ENCODE assay signal across 14 cellular contexts in the genomic region with DNA sequence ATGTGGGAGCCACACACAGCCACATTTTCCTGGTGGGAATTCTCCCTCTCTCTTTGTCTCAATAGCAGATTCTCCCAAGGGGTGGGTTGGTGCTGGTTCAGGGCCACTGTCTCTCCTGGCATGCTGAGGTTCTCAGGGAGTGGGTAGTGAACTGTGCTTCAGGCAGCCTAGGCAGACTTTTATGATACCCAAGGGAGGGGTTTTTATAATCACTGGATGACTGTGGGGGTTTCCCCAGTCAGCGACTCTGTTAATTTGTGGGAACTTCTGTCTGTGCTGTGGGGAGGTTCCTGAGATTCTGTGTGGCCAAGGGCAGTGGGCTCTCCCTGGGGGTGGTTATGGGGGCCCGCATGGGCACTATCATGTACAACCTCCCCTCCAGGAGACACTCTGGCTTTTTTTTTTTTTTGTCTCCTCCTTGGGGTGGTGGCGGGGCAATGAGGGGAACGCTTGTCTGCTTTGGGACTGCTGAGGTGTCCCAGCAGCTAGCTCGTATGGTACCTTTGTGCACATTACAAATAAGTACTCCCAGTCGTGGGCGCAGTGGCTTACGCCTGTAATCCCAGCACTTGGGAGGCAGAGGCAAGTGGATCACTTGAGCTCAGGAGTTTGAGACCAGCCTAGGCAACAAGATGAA. TPM values are rescaled to one million over a fixed set of nuclear protein-coding genes. Genes with fewer than 3 reads are reported as not detected.
DNase-seq lines count a peak whose midpoint lies in the region; ATAC-seq and TF ChIP-seq lines count a peak whose summit lies in the region.
"Had no signal": no experiment of that assay in that cellular context is flagged by ENCODE, and none has a peak within 500 bp of the region (broad histone marks: within the 10 kb centered on the region; RNA-seq: fewer than 3 reads in every experiment).

No MANE protein-coding gene starts in this region.

- CTCF ChIA-PET in PC-3 (lab: Charles Lee) = no interaction called here

- H3K27ac ChIP-seq in PC-3 (ENCODE audit: low read length) = no peak overlapping the region
- H3K27ac ChIP-seq: coronary artery, esophagus squamous epithelium had no signal

- H2AFZ ChIP-seq in PC-3 (ENCODE audit: low read length) = no peak overlapping the region

- peaks cover 5% of the 10 kb centered on the region; the same call in 1 of the 2 replicates for H4K20me1 ChIP-seq in PC-3 (ENCODE audit: low read length)

- no peaks in the 10 kb centered on the region for H3K9me3 ChIP-seq in PC-3 (ENCODE audit: low read length)
- H3K9me3 ChIP-seq: esophagus squamous epithelium had no signal

- H3K4me3 ChIP-seq in PC-3 (ENCODE audit: low read length) = no peak overlapping the region
- H3K4me3 ChIP-seq: coronary artery, esophagus squamous epithelium had no signal

- H3K4me1 ChIP-seq in PC-3 (ENCODE audit: insufficient read depth, low read length) = peaks cover 14% of the 10 kb centered on the region

- H3K79me2 ChIP-seq in PC-3 (ENCODE audit: low read length) = peaks cover 65% of the 10 kb centered on the region

- no TSS peak for BruUV-seq in PC-3 (replicated peaks; lab: Mats Ljungman, UMichigan)

- no peak overlapping the region for H3K4me3 Mint-ChIP-seq in natural killer cell treated with Interleukin-12 subunit alpha and Interleukin-12 subunit beta and Interleukin-15 and Interleukin-18, amount 100 ng/mL, for 72 hours
- H3K4me3 Mint-ChIP-seq in natural killer cell (no peak overlapping the region), chondrocyte (ENCODE audit: unreplicated experiment) (no peak overlapping the region)
- no peak overlapping the region for H3K4me3 Mint-ChIP-seq in stimulated activated effector memory CD8-positive, alpha-beta T cell treated with anti-CD3 and anti-CD28 coated beads, Interleukin-12 subunit alpha, Interleukin-12 subunit beta, amount 100 ng/mL, for 72 hours
- H3K4me3 Mint-ChIP-seq: B cell, T-helper 17 cell had no signal

- no peaks in the 10 kb centered on the region for H3K9me3 Mint-ChIP-seq in natural killer cell treated with Interleukin-12 subunit alpha and Interleukin-12 subunit beta and Interleukin-15 and Interleukin-18, amount 100 ng/mL, for 72 hours
- no peaks in the 10 kb centered on the region for H3K9me3 Mint-ChIP-seq in natural killer cell
- no peaks in the 10 kb centered on the region for H3K9me3 Mint-ChIP-seq in chondrocyte (ENCODE audit: low read depth)
- H3K9me3 Mint-ChIP-seq in stimulated activated effector memory CD8-positive, alpha-beta T cell treated with anti-CD3 and anti-CD28 coated beads, Interleukin-12 subunit alpha, Interleukin-12 subunit beta, amount 100 ng/mL, for 72 hours = no peaks in the 10 kb centered on the region

- DNase-seq in natural killer cell treated with Interleukin-12 subunit alpha and Interleukin-12 subunit beta and Interleukin-15 and Interleukin-18, amount 100 ng/mL, for 72 hours (ENCODE audit: low spot score) = no peak
- no peak for DNase-seq in natural killer cell
- peak; percentile 43 for DNase-seq in chondrocyte (ENCODE audit: low spot score)
- no peak for DNase-seq in stimulated activated effector memory CD8-positive, alpha-beta T cell treated with anti-CD3 and anti-CD28 coated beads, Interleukin-12 subunit alpha, Interleukin-12 subunit beta, amount 100 ng/mL, for 72 hours (ENCODE audit: low spot score in 2 of 2)
- DNase-seq in PC-3 = no peak
- DNase-seq in A172 (ENCODE audit: low spot score) = no peak
- DNase-seq: esophagus squamous epithelium, NCI-H1092 treated with DMSO at 0.1 percent for 48 hours, T-helper 17 cell had no signal

- no peak overlapping the region for H3K27ac Mint-ChIP-seq in natural killer cell treated with Interleukin-12 subunit alpha and Interleukin-12 subunit beta and Interleukin-15 and Interleukin-18, amount 100 ng/mL, for 72 hours
- H3K27ac Mint-ChIP-seq in natural killer cell (no peak overlapping the region), chondrocyte (ENCODE audit: unreplicated experiment) (no peak overlapping the region)
- H3K27ac Mint-ChIP-seq in stimulated activated effector memory CD8-positive, alpha-beta T cell treated with anti-CD3 and anti-CD28 coated beads, Interleukin-12 subunit alpha, Interleukin-12 subunit beta, amount 100 ng/mL, for 72 hours = no peak overlapping the region
- H3K27ac Mint-ChIP-seq: B cell, T-helper 17 cell had no signal

- H3K9me2 ChIP-seq in PC-3 (replicated peaks; ENCODE audit: low read length) = no peaks in the 10 kb centered on the region

- no peaks in the 10 kb centered on the region for H3F3A ChIP-seq in PC-3 (ENCODE audit: low read length, unreplicated experiment)

- no peak overlapping the region for H3K4me2 ChIP-seq in PC-3 (ENCODE audit: low read length)

- no peaks in the 10 kb centered on the region for H3K36me3 Mint-ChIP-seq in natural killer cell treated with Interleukin-12 subunit alpha and Interleukin-12 subunit beta and Interleukin-15 and Interleukin-18, amount 100 ng/mL, for 72 hours
- H3K36me3 Mint-ChIP-seq in natural killer cell = no peaks in the 10 kb centered on the region
- H3K36me3 Mint-ChIP-seq in chondrocyte (ENCODE audit: low read depth) = no peaks in the 10 kb centered on the region
- no peaks in the 10 kb centered on the region for H3K36me3 Mint-ChIP-seq in stimulated activated effector memory CD8-positive, alpha-beta T cell treated with anti-CD3 and anti-CD28 coated beads, Interleukin-12 subunit alpha, Interleukin-12 subunit beta, amount 100 ng/mL, for 72 hours

- no peaks in the 10 kb centered on the region for H3K27me3 ChIP-seq in PC-3 (ENCODE audit: low read length)
- H3K27me3 ChIP-seq: esophagus squamous epithelium had no signal

- peak; percentile 60 to 65 for ATAC-seq in natural killer cell treated with Interleukin-12 subunit alpha and Interleukin-12 subunit beta and Interleukin-15 and Interleukin-18, amount 100 ng/mL, for 72 hours
- ATAC-seq in natural killer cell (no peak), HG02759 (IDR thresholded peaks at IDR 0.05; ENCODE audit: unreplicated experiment) (peak; percentile 59), GM21367 (IDR thresholded peaks at IDR 0.05; ENCODE audit: unreplicated experiment) (no peak), PC-3 (no peak)
- peak; percentile 83 for ATAC-seq in stimulated activated effector memory CD8-positive, alpha-beta T cell treated with anti-CD3 and anti-CD28 coated beads, Interleukin-12 subunit alpha, Interleukin-12 subunit beta, amount 100 ng/mL, for 72 hours
- ATAC-seq: HepG2, T-helper 17 cell had no signal

- no peak overlapping the region for H3K9ac ChIP-seq in PC-3 (ENCODE audit: low read length)

- intact Hi-C loops in natural killer cell (cut with micrococcal nuclease) = no loop called here
- intact Hi-C loops in PC-3 (cut with micrococcal nuclease) = no loop called here

- POLR2A ChIA-PET in PC-3 (lab: Charles Lee; ENCODE audit: unreplicated experiment) = interaction anchor here (0.6 kb wide), 1 partner anchor 90 kb away, joined by 5 read pairs; no protein-coding TSS in a partner anchor

- peaks cover 3 to 6% of the 10 kb centered on the region in 2 donors for H3K27me3 Mint-ChIP-seq in natural killer cell treated with Interleukin-12 subunit alpha and Interleukin-12 subunit beta and Interleukin-15 and Interleukin-18, amount 100 ng/mL, for 72 hours
- H3K27me3 Mint-ChIP-seq in natural killer cell (ENCODE audit: low read depth in 2 of 2) (peaks cover 0 to under 1% of the 10 kb centered on the region in 2 donors), chondrocyte (ENCODE audit: low read depth) (no peaks in the 10 kb centered on the region)

- TF ChIP-seq CTCF in natural killer cell (IDR thresholded peaks at IDR 0.05) = no peak
- no peak for TF ChIP-seq CTCF in chondrocyte (IDR thresholded peaks at IDR 0.05)
- no peak for TF ChIP-seq CTCF in PC-3 (conservative IDR thresholded peaks at IDR 0.05; ENCODE audit: low read depth, low read length)

- peaks cover 0 to 4% of the 10 kb centered on the region in 2 donors for H3K4me1 Mint-ChIP-seq in natural killer cell treated with Interleukin-12 subunit alpha and Interleukin-12 subunit beta and Interleukin-15 and Interleukin-18, amount 100 ng/mL, for 72 hours (ENCODE audit: low read depth in 2 of 2)
- no peaks in the 10 kb centered on the region for H3K4me1 Mint-ChIP-seq in natural killer cell
- peaks cover 48% of the 10 kb centered on the region for H3K4me1 Mint-ChIP-seq in chondrocyte (ENCODE audit: low read depth)
- peaks cover 11% of the 10 kb centered on the region for H3K4me1 Mint-ChIP-seq in stimulated activated effector memory CD8-positive, alpha-beta T cell treated with anti-CD3 and anti-CD28 coated beads, Interleukin-12 subunit alpha, Interleukin-12 subunit beta, amount 100 ng/mL, for 72 hours
- H3K4me1 Mint-ChIP-seq: B cell had no signal

- no peaks in the 10 kb centered on the region for H3K36me3 ChIP-seq in PC-3 (ENCODE audit: low read depth, low read length)
- H3K36me3 ChIP-seq: esophagus squamous epithelium had no signal

RNA-seq across cellular contexts. Expression of a gene that starts 10.0 kb away (rescaled TPM):
- 1 to 10 TPM; 1.2 to 4.1 TPM for total RNA-seq in natural killer cell treated with Interleukin-12 subunit alpha and Interleukin-12 subunit beta and Interleukin-15 and Interleukin-18, amount 100 ng/mL, for 72 hours
- 1 to 10 TPM; 1.7 to 5.6 (median 2.8) TPM for total RNA-seq in natural killer cell
- total RNA-seq in chondrocyte = 282 to 293 TPM (median 288 TPM) in 3 replicates
- 48.1 and 69.1 TPM in 2 replicates for total RNA-seq in PC-3 (2014; rRNA removed)
- 82.3 and 84.6 TPM in 2 replicates for total RNA-seq in A172 (2014; rRNA removed; shearing (Covaris generic))
- total RNA-seq: B cell had no signal

RNA-seq across cellular contexts. Expression of a gene that starts 26.7 kb away (rescaled TPM):
- 10 to 100 TPM; 12.3 to 13.0 TPM for total RNA-seq in natural killer cell treated with Interleukin-12 subunit alpha and Interleukin-12 subunit beta and Interleukin-15 and Interleukin-18, amount 100 ng/mL, for 72 hours
- total RNA-seq in natural killer cell = 10 to 100 TPM; 35.9 to 39.4 (median 37.4) TPM
- 30.0 to 37.0 TPM (median 32.3 TPM) in 3 replicates for total RNA-seq in chondrocyte
- total RNA-seq in PC-3 (2014; rRNA removed) = 17.5 and 18.5 TPM in 2 replicates
- 17.0 and 19.0 TPM in 2 replicates for total RNA-seq in A172 (2014; rRNA removed; shearing (Covaris generic))

RNA-seq across cellular contexts. Expression of a gene that starts 26.9 kb away (rescaled TPM):
- 10 to 100 TPM; 41.7 to 59.6 TPM for total RNA-seq in natural killer cell treated with Interleukin-12 subunit alpha and Interleukin-12 subunit beta and Interleukin-15 and Interleukin-18, amount 100 ng/mL, for 72 hours
- 10 to 100 TPM; 33.4 to 38.4 (median 33.9) TPM for total RNA-seq in natural killer cell
- 42.6 to 46.6 TPM (median 42.9 TPM) in 3 replicates for total RNA-seq in chondrocyte
- 59.8 and 63.9 TPM in 2 replicates for total RNA-seq in PC-3 (2014; rRNA removed)
- total RNA-seq in A172 (2014; rRNA removed; shearing (Covaris generic)) = 29.9 and 30.7 TPM in 2 replicates

RNA-seq across cellular contexts. Expression of a gene that starts 32.5 kb away (rescaled TPM):
- 1 to 10 TPM; 8.3 to 9.8 TPM for total RNA-seq in natural killer cell treated with Interleukin-12 subunit alpha and Interleukin-12 subunit beta and Interleukin-15 and Interleukin-18, amount 100 ng/mL, for 72 hours
- total RNA-seq in natural killer cell (10 to 100 TPM in 1 of 3 donors, 1 to 10 TPM in 2; 9.6 to 10.1 (median 9.9) TPM), chondrocyte (53.6 to 64.8 TPM (median 54.3 TPM) in 3 replicates), PC-3 (2014; rRNA removed) (17.5 and 18.6 TPM in 2 replicates)
- 22.5 and 24.7 TPM in 2 replicates for total RNA-seq in A172 (2014; rRNA removed; shearing (Covaris generic))

Comparison
In these comparisons a context has a peak if more than half of its experiments do, and no peak if none do; other contexts are left out.
1. ATAC-seq: peak in natural killer cell treated with Interleukin-12 subunit alpha and Interleukin-12 subunit beta and Interleukin-15 and Interleukin-18, amount 100 ng/mL, for 72 hours (2 of 2), HG02759 (single experiment) and stimulated activated effector memory CD8-positive, alpha-beta T cell treated with anti-CD3 and anti-CD28 coated beads, Interleukin-12 subunit alpha, Interleukin-12 subunit beta, amount 100 ng/mL, for 72 hours (single experiment); none in natural killer cell (0 of 3), GM21367 (single experiment) and PC-3 (single experiment).